ENCODE assay signal across 8 cellular contexts in the genomic region with DNA sequence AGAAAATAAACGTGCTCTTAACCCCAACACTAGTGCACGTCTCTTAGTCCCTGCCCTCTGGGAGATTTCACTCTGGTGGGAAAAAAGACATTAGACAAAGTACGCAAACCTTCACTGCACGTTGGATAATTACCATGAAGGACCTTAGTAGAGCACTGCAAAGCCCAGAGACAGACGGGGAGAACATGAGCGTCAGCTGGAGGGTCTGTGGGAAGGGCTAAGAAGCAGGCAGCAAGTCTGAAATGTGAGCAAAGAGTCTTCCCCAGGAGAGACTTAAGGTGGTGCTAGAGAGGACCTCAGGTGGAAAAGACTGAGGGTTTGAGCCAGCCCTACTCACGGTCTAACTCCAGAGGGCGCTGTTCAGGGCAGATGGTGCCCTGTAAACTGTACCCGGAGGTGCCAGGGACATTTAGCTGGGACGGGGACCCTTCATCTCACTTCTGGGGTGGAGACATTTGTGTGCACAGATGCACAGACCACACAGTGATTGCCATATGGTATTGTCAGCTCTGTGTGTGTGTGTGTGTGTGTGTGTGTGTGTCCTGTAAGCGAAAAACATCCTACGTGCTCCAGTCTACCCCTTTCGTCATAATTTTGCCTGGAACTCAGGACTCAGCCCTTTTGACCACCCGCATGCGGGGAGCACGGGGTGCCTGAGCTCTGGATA. TPM values are rescaled to one million over a fixed set of nuclear protein-coding genes. Genes with fewer than 3 reads are reported as not detected.
A peak's percentile ranks its signal among the peaks of the same experiment; 100 is the strongest.
DNase-seq lines count a peak whose midpoint lies in the region; ATAC-seq and TF ChIP-seq lines count a peak whose summit lies in the region.

No MANE protein-coding gene starts in this region.

- no peak for TF ChIP-seq POLR2A in GM18505 (IDR thresholded peaks at IDR 0.05; ENCODE audit: borderline replicate concordance, extremely low read depth, insufficient read depth, insufficient read length)

- no peak overlapping the region for H3K4me3 Mint-ChIP-seq in activated T-helper 17 cell treated with anti-CD3 and anti-CD28 coated beads, Interleukin-2, amount 50 U/mL, for 72 hours
- H3K4me3 Mint-ChIP-seq in glutamatergic neuron (ENCODE audit: unreplicated experiment) = no peak overlapping the region

- H3K36me3 Mint-ChIP-seq in activated T-helper 17 cell treated with anti-CD3 and anti-CD28 coated beads, Interleukin-2, amount 50 U/mL, for 72 hours (ENCODE audit: low read depth) = no peaks in the 10 kb centered on the region
- no peaks in the 10 kb centered on the region for H3K36me3 Mint-ChIP-seq in glutamatergic neuron (ENCODE audit: unreplicated experiment)

- H3K27ac Mint-ChIP-seq in activated T-helper 17 cell treated with anti-CD3 and anti-CD28 coated beads, Interleukin-2, amount 50 U/mL, for 72 hours = no peak overlapping the region
- peak overlapping the region; percentile 88 for H3K27ac Mint-ChIP-seq in glutamatergic neuron (ENCODE audit: unreplicated experiment)

- peak; percentile 65 for ATAC-seq in activated T-helper 17 cell treated with anti-CD3 and anti-CD28 coated beads, Interleukin-2, amount 50 U/mL, for 72 hours (replicated peaks)
- ATAC-seq in GM18505 (IDR thresholded peaks at IDR 0.05; ENCODE audit: unreplicated experiment) = no peak
- no peak for ATAC-seq in HG03571 (IDR thresholded peaks at IDR 0.05; ENCODE audit: unreplicated experiment)

- no peak overlapping the region for H3K27ac ChIP-seq in HL-60 (replicated peaks)

- peaks cover 6% of the 10 kb centered on the region for H3K27me3 Mint-ChIP-seq in activated T-helper 17 cell treated with anti-CD3 and anti-CD28 coated beads, Interleukin-2, amount 50 U/mL, for 72 hours
- peaks cover 6% of the 10 kb centered on the region for H3K27me3 Mint-ChIP-seq in glutamatergic neuron (ENCODE audit: unreplicated experiment)

- no peaks in the 10 kb centered on the region for H3K9me3 Mint-ChIP-seq in activated T-helper 17 cell treated with anti-CD3 and anti-CD28 coated beads, Interleukin-2, amount 50 U/mL, for 72 hours
- peaks cover 3% of the 10 kb centered on the region for H3K9me3 Mint-ChIP-seq in glutamatergic neuron (ENCODE audit: unreplicated experiment)

- H3K4me3 ChIP-seq in HL-60 (replicated peaks; ENCODE audit: insufficient read depth, low read length) = no peak overlapping the region

- TF ChIP-seq CTCF in HL-60 (IDR thresholded peaks at IDR 0.05; ENCODE audit: insufficient read depth, low read length) = peak; percentile 95
- TF ChIP-seq CTCF in glutamatergic neuron (IDR thresholded peaks at IDR 0.05; ENCODE audit: partially characterized antibody, unreplicated experiment) = peak; percentile 89

- peaks cover 21% of the 10 kb centered on the region for H3K4me1 Mint-ChIP-seq in activated T-helper 17 cell treated with anti-CD3 and anti-CD28 coated beads, Interleukin-2, amount 50 U/mL, for 72 hours
- H3K4me1 Mint-ChIP-seq in glutamatergic neuron (ENCODE audit: low read depth, unreplicated experiment) = peaks cover 14% of the 10 kb centered on the region

- DNase-seq in DMS79 treated with DMSO at 0.1 percent for 48 hours (lab: John Stamatoyannopoulos, UW) (peak; percentile 58), HL-60 (ENCODE audit: low read depth in 1 of 2, low spot score in 1 of 2) (peak in 1 of 2 experiments; percentile 67), NCI-H82 treated with DMSO at 0.1 percent for 48 hours (lab: John Stamatoyannopoulos, UW; ENCODE audit: unreplicated experiment) (peak; percentile 97), glutamatergic neuron (peak; percentile 67)
- DNase-seq in stimulated activated CD4-positive, alpha-beta T cell treated with anti-CD3 and anti-CD28 coated beads, Interleukin-4, amount 100 ng/mL, for 48 hours (ENCODE audit: low read depth in 2 of 2) = peak; percentile 40 to 41

- H3K27me3 ChIP-seq in HL-60 (ENCODE audit: insufficient read depth, poor library complexity, severe bottlenecking) = no peaks in the 10 kb centered on the region

RNA-seq across cellular contexts. Expression of a gene that starts 9.9 kb away (rescaled TPM):
- total RNA-seq in activated T-helper 17 cell treated with anti-CD3 and anti-CD28 coated beads, Interleukin-2, amount 50 U/mL, for 72 hours = not detected
- 1.8 TPM for total RNA-seq in glutamatergic neuron (ENCODE audit: unreplicated experiment)

RNA-seq across cellular contexts. Expression of a gene that starts 35.6 kb away (rescaled TPM):
- 1,000 to 10,000 TPM; 2,432 to 2,485 TPM for total RNA-seq in activated T-helper 17 cell treated with anti-CD3 and anti-CD28 coated beads, Interleukin-2, amount 50 U/mL, for 72 hours
- total RNA-seq in glutamatergic neuron (ENCODE audit: unreplicated experiment) = 877 TPM

RNA-seq across cellular contexts. Expression of a gene that starts 38.2 kb away (rescaled TPM):
- total RNA-seq in activated T-helper 17 cell treated with anti-CD3 and anti-CD28 coated beads, Interleukin-2, amount 50 U/mL, for 72 hours = 10 to 100 TPM; 22.6 to 24.2 TPM
- total RNA-seq in glutamatergic neuron (ENCODE audit: unreplicated experiment) = 77.1 TPM
